Comparison of ENCODE assay signal across 1 cellular context in genomic region chr22:33851240-33851639, GRCh38.
TF ChIP-seq lines count a peak whose summit lies in the region.

No MANE protein-coding gene starts in this region.

TF ChIP-seq in WTC11, 78 proteins besides CTCF, POLR2A, EP300 and RAD21 (continued from another document):
- no peak for TF ChIP-seq STAT6 (CRISPR knock-in tag; conservative IDR thresholded peaks at IDR 0.05; ENCODE audit: low read depth)
